1 cellular context compared by ENCODE assay signal in genomic region chr1:179079113-179079761, GRCh38.
TF ChIP-seq lines count a peak whose summit lies in the region.

No MANE protein-coding gene starts in this region.

TF ChIP-seq in GM23338, 12 proteins besides CTCF, POLR2A, EP300 and RAD21 (continued from another document):
- TF ChIP-seq REST (IDR thresholded peaks at IDR 0.05; ENCODE audit: unreplicated experiment), result no peak
- TF ChIP-seq ETS1 (IDR thresholded peaks at IDR 0.05), result no peak
- TF ChIP-seq ZNF462 (CRISPR knock-in tag; IDR thresholded peaks at IDR 0.05), result no peak
- TF ChIP-seq POLR2AphosphoS5 (IDR thresholded peaks at IDR 0.05; ENCODE audit: low read depth), result no peak
- no peak for TF ChIP-seq ZNF114 (CRISPR knock-in tag; IDR thresholded peaks at IDR 0.05)
- no peak for TF ChIP-seq EZH2phosphoT487 (IDR thresholded peaks at IDR 0.05; ENCODE audit: unreplicated experiment)
- TF ChIP-seq EZH2 (IDR thresholded peaks at IDR 0.05; ENCODE audit: low read depth, unreplicated experiment), result no peak
- TF ChIP-seq STAT1 (IDR thresholded peaks at IDR 0.05; ENCODE audit: unreplicated experiment), result no peak
- TF ChIP-seq JUNB (IDR thresholded peaks at IDR 0.05; ENCODE audit: unreplicated experiment), result no peak
